ENCODE assay signal across 8 cellular contexts in the genomic region with DNA sequence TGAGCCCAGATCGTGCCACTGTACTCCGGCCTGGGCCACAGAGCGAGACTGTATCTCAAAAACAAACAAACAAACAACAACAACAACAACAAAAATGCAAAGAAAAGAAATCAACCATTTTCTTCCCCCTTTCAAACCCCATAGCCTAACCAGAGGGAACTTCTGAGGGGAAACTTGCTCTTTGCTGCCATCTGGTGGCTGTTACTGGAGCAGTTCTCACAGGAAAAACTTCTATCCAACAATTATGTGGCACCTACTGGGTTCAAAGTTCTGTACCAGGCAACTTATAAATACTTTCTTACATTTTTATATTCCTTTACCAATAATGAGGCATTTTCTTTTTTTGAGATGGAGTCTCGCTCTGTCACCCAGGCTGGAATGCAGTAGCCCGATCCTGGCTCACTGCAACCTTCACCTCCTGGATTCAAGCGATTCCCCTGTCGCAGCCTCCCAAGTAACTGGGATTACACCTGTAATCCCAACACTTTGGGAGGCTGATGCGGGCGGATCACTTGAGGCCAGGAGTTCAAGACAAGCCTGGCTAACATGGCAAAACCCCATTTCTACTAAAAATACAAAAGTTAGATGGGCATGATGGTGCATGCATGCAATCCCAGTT. TPM values are rescaled to one million over a fixed set of nuclear protein-coding genes. Genes with fewer than 3 reads are reported as not detected.
DNase-seq lines count a peak whose midpoint lies in the region; ATAC-seq and TF ChIP-seq lines count a peak whose summit lies in the region.

No MANE protein-coding gene starts in this region.

- CTCF ChIA-PET in A673 (lab: Charles Lee) = interaction anchor here (0.7 kb wide), 1 partner anchor 696 kb away, joined by 4 read pairs; no protein-coding TSS in a partner anchor

- POLR2A ChIA-PET in A673 (lab: Charles Lee; ENCODE audit: low non-redundant PET) = no interaction called here

- no TSS peak for BruUV-seq in A673 (replicated peaks; lab: Mats Ljungman, UMichigan)

- ATAC-seq in memory B cell (ENCODE audit: low read depth) (peak; percentile 74), HG03342 (IDR thresholded peaks at IDR 0.05; ENCODE audit: unreplicated experiment) (no peak)

- H3K4me3 ChIP-seq in A673 (ENCODE audit: low read depth, low read length, poor library complexity, severe bottlenecking) = no peak overlapping the region

- no peaks in the 10 kb centered on the region for H3K4me1 ChIP-seq in A673 (ENCODE audit: insufficient read depth, low read length, poor library complexity, severe bottlenecking)

- H3K9me3 ChIP-seq in A673 (ENCODE audit: low read depth, low read length, poor library complexity, severe bottlenecking) = no peaks in the 10 kb centered on the region

- no peak overlapping the region for H3K4me3 Mint-ChIP-seq in memory B cell

- H3K36me3 ChIP-seq in A673 (ENCODE audit: insufficient read depth, low read length, poor library complexity, severe bottlenecking) = no peaks in the 10 kb centered on the region

- TF ChIP-seq CTCF in A673 (conservative IDR thresholded peaks at IDR 0.05; ENCODE audit: low read depth, low read length) (peak; percentile 84), GM13976 (IDR thresholded peaks at IDR 0.05; ENCODE audit: borderline replicate concordance, control extremely low read depth, extremely low read depth, insufficient read depth, missing control alignments) (peak; percentile 67)

- no peaks in the 10 kb centered on the region for H3K36me3 Mint-ChIP-seq in memory B cell

- DNase-seq in A673 (ENCODE audit: low spot score) = peak; percentile 70
- peak; percentile 76 for DNase-seq in GM13976 (ENCODE audit: low spot score)
- peak; percentile 39 for DNase-seq in NCI-H2227 treated with DMSO at 0.1 percent for 48 hours (lab: John Stamatoyannopoulos, UW)
- DNase-seq in activated CD4-positive, alpha-beta T cell treated with anti-CD3 and anti-CD28 coated beads, Interleukin-2, amount 50 U/mL, for 1 hour = peak; percentile 73
- DNase-seq in dermis blood vessel endothelial cell = peak; percentile 81
- DNase-seq in memory B cell (ENCODE audit: low spot score in 2 of 2) = peak; percentile 65 to 72
- peak; percentile 21 for DNase-seq in stimulated activated CD8-positive, alpha-beta memory T cell treated with anti-CD3 and anti-CD28 coated beads, Interleukin-15, amount 100 ng/mL, for 48 hours (ENCODE audit: low read depth in 2 of 2)

- no peak overlapping the region for H3K27ac ChIP-seq in A673 (ENCODE audit: low read depth, low read length, poor library complexity, severe bottlenecking)

- H3K27me3 Mint-ChIP-seq in memory B cell = peaks cover 3% of the 10 kb centered on the region

- H3K9me3 Mint-ChIP-seq in memory B cell = no peaks in the 10 kb centered on the region

- no peak overlapping the region for H3K27ac Mint-ChIP-seq in memory B cell

- in situ Hi-C loops in GM13976 (cut with MboI; ENCODE audit: low sequenced_read_pairs, unreplicated experiment) = no loop called here

- intact Hi-C loops in A673 (cut with micrococcal nuclease; ENCODE audit: unreplicated experiment) = no loop called here

- no peaks in the 10 kb centered on the region for H3K4me1 Mint-ChIP-seq in memory B cell

- H3K27me3 ChIP-seq in A673 (replicated peaks; ENCODE audit: insufficient read depth, low read depth, low read length, poor library complexity) = no peaks in the 10 kb centered on the region

RNA-seq across cellular contexts. Expression of a gene that starts 50.9 kb away (rescaled TPM):
- total RNA-seq in A673 (2021) = 1.0 and 2.4 TPM in 2 replicates
- total RNA-seq in dermis blood vessel endothelial cell = 0.05 TPM in 1 of 2 replicates, not detected in the other

Comparison
In these comparisons a context has a peak if more than half of its experiments do, and no peak if none do; other contexts are left out.
1. DNase-seq: peak in every context shown above with its lines; median percentile 81 in dermis blood vessel endothelial cell; 76 in GM13976; 73 in activated CD4-positive, alpha-beta T cell treated with anti-CD3 and anti-CD28 coated beads, Interleukin-2, amount 50 U/mL, for 1 hour; 70 in A673; 68 in memory B cell; 39 in NCI-H2227 treated with DMSO at 0.1 percent for 48 hours; 21 in stimulated activated CD8-positive, alpha-beta memory T cell treated with anti-CD3 and anti-CD28 coated beads, Interleukin-15, amount 100 ng/mL, for 48 hours.